Comparison of ENCODE assay signal across 8 cellular contexts in genomic region chr5:154196955-154197652, GRCh38. TPM values are rescaled to one million over a fixed set of nuclear protein-coding genes. Genes with fewer than 3 reads are reported as not detected.
A peak's percentile ranks its signal among the peaks of the same experiment; 100 is the strongest.
DNase-seq lines count a peak whose midpoint lies in the region; ATAC-seq and TF ChIP-seq lines count a peak whose summit lies in the region.

No MANE protein-coding gene starts in this region.

- H3K27me3 ChIP-seq in BLaER1 treated with 17β-estradiol and CSF1 and Interleukin-3, amounts not matched to agents 10 nM and 100 nM, result no peaks in the 10 kb centered on the region

- peak overlapping the region; percentile 53 for H3K4me3 Mint-ChIP-seq in T-helper 17 cell

- H3K27ac ChIP-seq in BLaER1 treated with 17β-estradiol and CSF1 and Interleukin-3, amounts not matched to agents 10 nM and 100 nM, result no peak overlapping the region

- no peaks in the 10 kb centered on the region for H3K27me3 Mint-ChIP-seq in T-helper 17 cell

- ATAC-seq in GM18867 (IDR thresholded peaks at IDR 0.05; ENCODE audit: unreplicated experiment) (peak; percentile 41), T-helper 17 cell (peak; percentile 29), sciatic nerve (peak; percentile 55), GM21737 (IDR thresholded peaks at IDR 0.05; ENCODE audit: unreplicated experiment) (no peak), GM21723 (IDR thresholded peaks at IDR 0.05; ENCODE audit: unreplicated experiment) (no peak)

- peaks cover 0 to 21% (median 0%) of the 10 kb centered on the region in 11 experiments; a peak in 7 of 22 replicates for H3K36me3 ChIP-seq in BLaER1 treated with 17β-estradiol and CSF1 and Interleukin-3, amounts not matched to agents 10 nM and 100 nM

- peaks cover 19 to 53% (median 39%) of the 10 kb centered on the region in 10 experiments; a peak in 19 of 20 replicates for H3K4me1 ChIP-seq in BLaER1 treated with 17β-estradiol and CSF1 and Interleukin-3, amounts not matched to agents 10 nM and 100 nM

- peaks cover 2% of the 10 kb centered on the region for H3K36me3 Mint-ChIP-seq in T-helper 17 cell (ENCODE audit: low read depth)

- peak overlapping the region in 7 of 11 experiments; percentile 8 to 81 (median 66); a peak in 9 of 22 replicates for H3K4me2 ChIP-seq in BLaER1 treated with 17β-estradiol and CSF1 and Interleukin-3, amounts not matched to agents 10 nM and 100 nM

- H3K4me3 ChIP-seq in BLaER1 treated with 17β-estradiol and CSF1 and Interleukin-3, amounts not matched to agents 10 nM and 100 nM, result no peak overlapping the region
- H3K4me3 ChIP-seq in foreskin fibroblast (ENCODE audit: low read depth in 1 of 2, low read length in 2 of 2), result no peak overlapping the region

- TF ChIP-seq CTCF in foreskin fibroblast (IDR thresholded peaks at IDR 0.05; ENCODE audit: low read depth, low read length), result peak; percentile 38

- no peak overlapping the region; a peak in 1 of 22 replicates for H3K9ac ChIP-seq in BLaER1 treated with 17β-estradiol and CSF1 and Interleukin-3, amounts not matched to agents 10 nM and 100 nM

- peaks cover 0 to 71% (median 14%) of the 10 kb centered on the region in 11 experiments; a peak in 15 of 22 replicates for H4K20me1 ChIP-seq in BLaER1 treated with 17β-estradiol and CSF1 and Interleukin-3, amounts not matched to agents 10 nM and 100 nM

- H3K9me3 ChIP-seq in BLaER1 treated with 17β-estradiol and CSF1 and Interleukin-3, amounts not matched to agents 10 nM and 100 nM (replicated peaks in 1 of 11), result no peaks in the 10 kb centered on the region
- H3K9me3 ChIP-seq in T-helper 17 cell (ENCODE audit: control insufficient read depth, low read length, poor library complexity, severe bottlenecking), result no peaks in the 10 kb centered on the region

- peak overlapping the region; percentile 93 for H3K27ac Mint-ChIP-seq in T-helper 17 cell

- peaks cover 67% of the 10 kb centered on the region for H3K4me1 Mint-ChIP-seq in T-helper 17 cell

- intact Hi-C loops in sciatic nerve (cut with DNase I), result no loop called here

- DNase-seq in T-helper 17 cell (no peak), foreskin fibroblast (peak in 1 of 2 donors; percentile 60), sciatic nerve (ENCODE audit: low spot score) (no peak)
- DNase-seq in activated CD8-positive, alpha-beta memory T cell treated with anti-CD3 and anti-CD28 coated beads for 24 hours, result no peak

RNA-seq across cellular contexts. Expression of gene GALNT10, which starts 6.6 kb away (rescaled TPM):
- total RNA-seq in T-helper 17 cell (10 to 100 TPM; 34.7 to 40.4 TPM), sciatic nerve (29.0 TPM)

Comparison
In these comparisons a context has a peak if more than half of its experiments do, and no peak if none do; other contexts are left out.
1. ATAC-seq: peak in GM18867 (single experiment), T-helper 17 cell (single experiment) and sciatic nerve (single experiment); none in GM21737 (single experiment) and GM21723 (single experiment).